In genomic region chr6:57303931-57304681, GRCh38 we compare ENCODE assay signal across 1 cellular context.
TF ChIP-seq lines count a peak whose summit lies in the region.

No MANE protein-coding gene starts in this region.

TF ChIP-seq in HepG2, 621 proteins besides CTCF, POLR2A, EP300 and RAD21 (continued from another document):
- TF ChIP-seq BRF2 (CRISPR knock-in tag; IDR thresholded peaks at IDR 0.05), result no peak
- TF ChIP-seq ZNF720 (CRISPR knock-in tag; IDR thresholded peaks at IDR 0.05), result no peak
- no peak for TF ChIP-seq ZNF230 (CRISPR knock-in tag; IDR thresholded peaks at IDR 0.05)
